Comparison of ENCODE assay signal across 19 cellular contexts in the genomic region with DNA sequence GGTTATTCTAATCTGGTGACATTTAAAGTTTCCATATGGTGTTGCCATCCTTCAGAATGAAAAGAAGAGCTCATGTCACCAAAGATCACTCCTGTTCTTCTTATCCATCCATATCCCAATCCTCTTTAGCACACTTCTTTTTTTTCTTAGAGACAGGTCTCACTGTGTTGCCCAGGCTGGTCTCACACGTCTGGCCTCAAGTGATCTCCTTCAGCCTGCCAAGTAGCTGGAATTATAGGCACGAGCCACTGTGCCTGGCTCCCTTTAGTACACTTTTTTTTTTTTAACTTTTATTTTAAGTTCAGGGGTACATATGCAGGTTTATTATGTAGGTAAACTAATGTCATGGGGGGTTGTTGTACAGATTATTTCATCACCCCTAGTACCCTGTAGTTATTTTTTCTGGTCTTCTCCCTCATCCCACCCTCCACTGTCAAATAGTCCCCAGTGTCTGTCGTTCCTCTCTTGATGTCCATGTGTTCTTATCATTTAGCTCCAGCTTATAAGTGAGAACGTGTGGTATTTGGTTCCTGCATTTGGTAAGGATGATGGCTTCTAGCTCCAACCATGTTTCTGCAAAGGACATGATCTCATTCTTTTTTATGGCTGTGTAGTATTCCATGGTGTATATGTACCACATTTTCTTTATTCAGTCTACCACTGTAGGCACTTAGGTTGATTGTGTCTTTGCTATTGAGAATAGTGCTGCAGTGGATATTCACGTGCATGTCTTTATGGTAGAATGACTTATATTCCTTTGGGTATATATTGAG. TPM values are rescaled to one million over a fixed set of nuclear protein-coding genes. Genes with fewer than 3 reads are reported as not detected.
DNase-seq lines count a peak whose midpoint lies in the region; ATAC-seq and TF ChIP-seq lines count a peak whose summit lies in the region.
"Had no signal": no experiment of that assay in that cellular context is flagged by ENCODE, and none has a peak within 500 bp of the region (broad histone marks: within the 10 kb centered on the region; RNA-seq: fewer than 3 reads in every experiment).

No MANE protein-coding gene starts in this region.

- CTCF ChIA-PET in PC-9 (lab: Charles Lee): no interaction called here

- no TSS peak for BruUV-seq in PC-9 (replicated peaks; lab: Mats Ljungman, UMichigan)

- H3K27me3 ChIP-seq in left ventricle myocardium inferior (ENCODE audit: low read depth) (no peaks in the 10 kb centered on the region), gastroesophageal sphincter (no peaks in the 10 kb centered on the region), subcutaneous abdominal adipose tissue (ENCODE audit: control insufficient read depth in 5 of 5, insufficient read depth in 4 of 5, low read length in 5 of 5) (no peaks in the 10 kb centered on the region), vagina (no peaks in the 10 kb centered on the region), PC-9 (ENCODE audit: insufficient read depth, low read depth) (no peaks in the 10 kb centered on the region)
- H3K27me3 ChIP-seq: BE2C had no signal

- H3K4me1 ChIP-seq in left ventricle myocardium inferior: peaks cover 70% of the 10 kb centered on the region
- peaks cover 6 to 48% (median 7%) of the 10 kb centered on the region in 3 donors for H3K4me1 ChIP-seq in gastroesophageal sphincter
- peaks cover 0 to 33% (median 9%) of the 10 kb centered on the region in 5 donors for H3K4me1 ChIP-seq in subcutaneous abdominal adipose tissue (ENCODE audit: control insufficient read depth in 5 of 5, insufficient read depth in 5 of 5, low read length in 5 of 5)
- H3K4me1 ChIP-seq in vagina: peaks cover 12% of the 10 kb centered on the region
- H3K4me1 ChIP-seq in PC-9 (replicated peaks; ENCODE audit: insufficient read depth): no peaks in the 10 kb centered on the region
- H3K4me1 ChIP-seq: A549, BE2C had no signal

- TF ChIP-seq EP300 in gastroesophageal sphincter (IDR thresholded peaks at IDR 0.05): no peak

- no peaks in the 10 kb centered on the region for H3F3A ChIP-seq in PC-9 (ENCODE audit: insufficient read depth, low read depth)

- H3K36me3 ChIP-seq in left ventricle myocardium inferior (no peaks in the 10 kb centered on the region), gastroesophageal sphincter (no peaks in the 10 kb centered on the region), subcutaneous abdominal adipose tissue (ENCODE audit: control insufficient read depth in 5 of 5, insufficient read depth in 5 of 5, low read length in 5 of 5) (peaks cover 0 to 5% (median 0%) of the 10 kb centered on the region in 5 donors), vagina (peaks cover 0 to 5% of the 10 kb centered on the region in 2 donors), PC-9 (ENCODE audit: low read depth) (0 out of 2 replicates have a peak, but pooled peaks cover 6% of the 10 kb centered on the region)
- H3K36me3 ChIP-seq: BE2C had no signal

- H3K79me2 ChIP-seq in PC-9 (ENCODE audit: low read depth): peaks cover 33% of the 10 kb centered on the region; the same call in 1 of the 2 replicates

- WGBS in gastroesophageal sphincter (ENCODE audit: low coverage in 1 of 2), 2 donors: 67 to 83% methylated on average over 5 of the region's 5 CpGs

- no peak overlapping the region for H3K9ac ChIP-seq in subcutaneous abdominal adipose tissue (ENCODE audit: low read length in 5 of 5)

- TF ChIP-seq POLR2A in gastroesophageal sphincter (IDR thresholded peaks at IDR 0.05) (no peak), vagina (IDR thresholded peaks at IDR 0.05) (no peak)

- H2AFZ ChIP-seq in PC-9: no peak overlapping the region

- H3K9me2 ChIP-seq in PC-9 (ENCODE audit: insufficient read depth): no peaks in the 10 kb centered on the region

- POLR2A ChIA-PET in PC-9 (lab: Charles Lee; ENCODE audit: unreplicated experiment): no interaction called here

- intact Hi-C loops in left ventricle myocardium inferior (cut with micrococcal nuclease): no loop called here
- intact Hi-C loops in cardiac septum (cut with DNase I): no loop called here
- intact Hi-C loops in vagina (cut with DNase I): no loop called here
- intact Hi-C loops in PC-9 (cut with micrococcal nuclease; ENCODE audit: unreplicated experiment): no loop called here

- H3K4me2 ChIP-seq in PC-9: no peak overlapping the region
- H3K4me2 ChIP-seq: A549 had no signal

- H3K9me3 ChIP-seq in left ventricle myocardium inferior (replicated peaks) (peaks cover 5% of the 10 kb centered on the region), gastroesophageal sphincter (no peaks in the 10 kb centered on the region), subcutaneous abdominal adipose tissue (ENCODE audit: control insufficient read depth in 5 of 5, low read length in 5 of 5) (peaks cover 0 to 2% (median 0%) of the 10 kb centered on the region in 5 donors), vagina (no peaks in the 10 kb centered on the region), PC-9 (ENCODE audit: insufficient read depth, low read depth) (no peaks in the 10 kb centered on the region)
- H3K9me3 ChIP-seq: A549, BE2C had no signal

- H4K20me1 ChIP-seq in PC-9 (ENCODE audit: insufficient read depth): peaks cover 33% of the 10 kb centered on the region

- ATAC-seq in gastroesophageal sphincter: no peak
- ATAC-seq: A549, HepG2 had no signal

- H3K4me3 ChIP-seq in left ventricle myocardium inferior (no peak overlapping the region), gastroesophageal sphincter (no peak overlapping the region), subcutaneous abdominal adipose tissue (ENCODE audit: low read depth in 1 of 5, low read length in 5 of 5) (no peak overlapping the region), vagina (no peak overlapping the region), PC-9 (no peak overlapping the region)
- H3K4me3 ChIP-seq: A549 had no signal

- H3K27ac ChIP-seq in left ventricle myocardium inferior (replicated peaks) (peak overlapping the region; percentile 74), gastroesophageal sphincter (peak overlapping the region in 3 of 4 donors; percentile 34 to 50 (median 48)), subcutaneous abdominal adipose tissue (ENCODE audit: low read depth, low read length) (peak overlapping the region; percentile 17), vagina (peak overlapping the region; percentile 4), PC-9 (no peak overlapping the region)
- H3K27ac ChIP-seq: A549 had no signal

- TF ChIP-seq CTCF in left ventricle myocardium inferior (IDR thresholded peaks at IDR 0.05; ENCODE audit: borderline replicate concordance) (no peak), gastroesophageal sphincter (IDR thresholded peaks at IDR 0.05) (no peak), vagina (IDR thresholded peaks at IDR 0.05) (no peak), PC-9 (conservative IDR thresholded peaks at IDR 0.05) (no peak)

- DNase-seq in left ventricle myocardium inferior (no peak), cardiac septum (ENCODE audit: low spot score) (no peak), vagina (ENCODE audit: extremely low spot score in 2 of 2) (no peak), iPS-NIHi11 (ENCODE audit: low spot score) (no peak), PC-9 (no peak)
- DNase-seq in activated T-cell treated with anti-CD3 and anti-CD28 coated beads, Interleukin-2, amount 50 U/mL, for 48 hours: no peak
- DNase-seq: BE2C, DMS53, GDM1, KBM-7, NCI-H1105, NCI-H2029 treated with DMSO at 0.1 percent for 48 hours, NCI-H345, OCI-M1, SHP77 had no signal

RNA-seq across cellular contexts. Expression of a gene that starts 40.6 kb away (rescaled TPM):
- total RNA-seq in left ventricle myocardium inferior: 14.3 TPM
- 19.1 TPM for total RNA-seq in cardiac septum
- total RNA-seq in gastroesophageal sphincter: 10 to 100 TPM; 15.5 to 37.0 (median 24.6) TPM
- total RNA-seq in vagina: 24.8 TPM
- 28.7 and 32.2 TPM in 2 replicates for total RNA-seq in PC-9 (2021)
